In the genomic region with DNA sequence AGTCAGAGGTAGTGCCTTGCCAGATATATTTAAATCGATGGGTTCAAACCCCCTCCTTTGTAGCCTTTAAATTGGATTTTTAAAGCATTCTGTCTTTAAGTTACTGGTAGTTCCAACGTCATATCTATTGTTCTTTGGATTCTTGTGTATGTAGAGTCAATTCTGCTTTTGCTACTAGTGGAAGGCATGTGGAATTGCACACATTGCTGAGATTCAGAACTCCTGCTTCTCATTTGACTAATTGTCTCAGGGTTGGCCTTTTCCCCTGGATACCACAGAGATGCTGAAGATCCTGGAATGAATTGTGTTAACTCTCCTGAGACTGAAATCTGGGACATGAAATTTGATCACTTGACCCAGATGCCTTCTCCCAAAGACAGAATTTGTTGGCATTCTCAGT, we compare ENCODE assay signal across 12 cellular contexts.
DNase-seq lines count a peak whose midpoint lies in the region; ATAC-seq and TF ChIP-seq lines count a peak whose summit lies in the region.
"Had no signal": no experiment of that assay in that cellular context is flagged by ENCODE, and none has a peak within 500 bp of the region (broad histone marks: within the 10 kb centered on the region; RNA-seq: fewer than 3 reads in every experiment).

No MANE protein-coding gene starts in this region.

- H3K4me3 ChIP-seq in epithelial cell of esophagus (ENCODE audit: low read length) (no peak overlapping the region), neural progenitor cell (no peak overlapping the region), vagina (no peak overlapping the region)
- H3K4me3 ChIP-seq: gastroesophageal sphincter had no signal

- intact Hi-C loops in vagina (cut with DNase I): no loop called here

- H3F3A ChIP-seq in neural progenitor cell (ENCODE audit: low read depth): no peaks in the 10 kb centered on the region

- H3K4me1 ChIP-seq in neural progenitor cell (no peaks in the 10 kb centered on the region), vagina (no peaks in the 10 kb centered on the region)
- H3K4me1 ChIP-seq: gastroesophageal sphincter had no signal

- H3K9ac ChIP-seq in neural progenitor cell: no peak overlapping the region

- H4K20me1 ChIP-seq in neural progenitor cell (ENCODE audit: low read depth): no peaks in the 10 kb centered on the region

- no peak overlapping the region for H2AFZ ChIP-seq in neural progenitor cell (replicated peaks)

- no peaks in the 10 kb centered on the region for H3K79me2 ChIP-seq in neural progenitor cell (ENCODE audit: low read depth)

- peak; percentile 16 for TF ChIP-seq CTCF in epithelial cell of esophagus (IDR thresholded peaks at IDR 0.05; ENCODE audit: insufficient read depth, low read depth, low read length, missing control alignments)
- peak; percentile 52 for TF ChIP-seq CTCF in neural progenitor cell (IDR thresholded peaks at IDR 0.05)
- TF ChIP-seq CTCF in vagina (IDR thresholded peaks at IDR 0.05): no peak

- no peak overlapping the region for H3K4me2 ChIP-seq in neural progenitor cell

- H3K9me3 Mint-ChIP-seq in neural progenitor cell: peaks cover 8% of the 10 kb centered on the region
- H3K9me3 Mint-ChIP-seq: stimulated activated naive B cell treated with anti-CD40 and anti-IgM and Interleukin-4, amounts not matched to agents 10 μg/mL and 1 μg/mL and 100 μg/mL, for 72 hours had no signal

- peaks cover 2% of the 10 kb centered on the region for H3K4me1 Mint-ChIP-seq in neural progenitor cell
- H3K4me1 Mint-ChIP-seq in T-helper 17 cell: no peaks in the 10 kb centered on the region

- no peak for TF ChIP-seq POLR2A in vagina (IDR thresholded peaks at IDR 0.05)

- ATAC-seq in GM18517 (IDR thresholded peaks at IDR 0.05; ENCODE audit: unreplicated experiment) (no peak), T-helper 17 cell (no peak)
- ATAC-seq: gastroesophageal sphincter had no signal

- no peaks in the 10 kb centered on the region for H3K36me3 Mint-ChIP-seq in neural progenitor cell
- no peaks in the 10 kb centered on the region for H3K36me3 Mint-ChIP-seq in T-helper 17 cell (ENCODE audit: low read depth)
- H3K36me3 Mint-ChIP-seq: stimulated activated naive B cell treated with anti-CD40 and anti-IgM and Interleukin-4, amounts not matched to agents 10 μg/mL and 1 μg/mL and 100 μg/mL, for 72 hours had no signal

- H3K9me3 ChIP-seq in neural progenitor cell (ENCODE audit: low read depth): peaks cover 9% of the 10 kb centered on the region
- no peaks in the 10 kb centered on the region for H3K9me3 ChIP-seq in vagina
- no peaks in the 10 kb centered on the region for H3K9me3 ChIP-seq in T-helper 17 cell (ENCODE audit: control insufficient read depth, low read length, poor library complexity, severe bottlenecking)
- H3K9me3 ChIP-seq: gastroesophageal sphincter had no signal

- H3K27ac Mint-ChIP-seq in neural progenitor cell (no peak overlapping the region), T-helper 17 cell (no peak overlapping the region)
- H3K27ac Mint-ChIP-seq: stimulated activated naive B cell treated with anti-CD40 and anti-IgM and Interleukin-4, amounts not matched to agents 10 μg/mL and 1 μg/mL and 100 μg/mL, for 72 hours had no signal

- H3K27me3 Mint-ChIP-seq in neural progenitor cell (ENCODE audit: insufficient read depth, low read depth) (no peaks in the 10 kb centered on the region), T-helper 17 cell (no peaks in the 10 kb centered on the region)

- DNase-seq in GM04503 (ENCODE audit: low read depth) (peak; percentile 13), M059J (ENCODE audit: low read depth) (peak; percentile 1), epithelial cell of esophagus (ENCODE audit: low read depth) (peak; percentile 1), neural progenitor cell (ENCODE audit: low spot score) (peak; percentile 38), vagina (ENCODE audit: extremely low spot score in 2 of 2) (no peak), T-helper 17 cell (no peak), middle frontal gyrus (ENCODE audit: extremely low spot score, low spot score) (no peak)
- DNase-seq: DMS79 treated with DMSO at 0.1 percent for 48 hours; NCI-H446; stimulated activated naive B cell treated with anti-CD40 and anti-IgM and Interleukin-4, amounts not matched to agents 10 μg/mL and 1 μg/mL and 100 μg/mL, for 72 hours had no signal

- H3K36me3 ChIP-seq in neural progenitor cell (no peaks in the 10 kb centered on the region), vagina (no peaks in the 10 kb centered on the region)
- H3K36me3 ChIP-seq: gastroesophageal sphincter had no signal

- H3K4me3 Mint-ChIP-seq in neural progenitor cell (no peak overlapping the region), T-helper 17 cell (no peak overlapping the region)
- H3K4me3 Mint-ChIP-seq: stimulated activated naive B cell treated with anti-CD40 and anti-IgM and Interleukin-4, amounts not matched to agents 10 μg/mL and 1 μg/mL and 100 μg/mL, for 72 hours had no signal

- H3K27ac ChIP-seq in neural progenitor cell (no peak overlapping the region), vagina (no peak overlapping the region)
- H3K27ac ChIP-seq: gastroesophageal sphincter had no signal

- H3K27me3 ChIP-seq in neural progenitor cell: no peaks in the 10 kb centered on the region
- H3K27me3 ChIP-seq in vagina: no peaks in the 10 kb centered on the region
- H3K27me3 ChIP-seq: gastroesophageal sphincter had no signal

Comparison
In these comparisons a context has a peak if more than half of its experiments do, and no peak if none do; other contexts are left out.
1. DNase-seq: peak in GM04503 (single experiment), M059J (single experiment), epithelial cell of esophagus (single experiment) and neural progenitor cell (single experiment); none in vagina (0 of 2), T-helper 17 cell (0 of 3) and middle frontal gyrus (single experiment).
2. CTCF ChIP-seq: peak in epithelial cell of esophagus (single experiment) and neural progenitor cell (single experiment); none in vagina (0 of 3).